38 cellular contexts compared by ENCODE assay signal in genomic region chr11:94024547-94024946, GRCh38. TPM values are rescaled to one million over a fixed set of nuclear protein-coding genes. Genes with fewer than 3 reads are reported as not detected.
"Had no signal": no experiment of that assay in that cellular context is flagged by ENCODE, and none has a peak within 500 bp of the region (broad histone marks: within the 10 kb centered on the region; RNA-seq: fewer than 3 reads in every experiment).

No MANE protein-coding gene starts in this region.

- H3K27me3 Mint-ChIP-seq: activated B cell treated with CpG ODN at 0.5 μM for 24 hours; activated CD4-positive, alpha-beta T cell treated with anti-CD3 and anti-CD28 coated beads, Interleukin-2, amount 10 ng/mL, durations not matched to agents 24 days and 14 days had no signal

- H3K9me3 Mint-ChIP-seq: activated CD4-positive, alpha-beta memory T cell treated with anti-CD3 and anti-CD28 coated beads for 36 hours; activated CD8-positive, alpha-beta T cell treated with anti-CD3 and anti-CD28 coated beads for 36 hours; activated naive CD4-positive, alpha-beta T cell treated with anti-CD3 and anti-CD28 coated beads for 36 hours; activated T-helper 1 cell treated with anti-CD3 and anti-CD28 coated beads, Interleukin-12 subunit alpha, Interleukin-12 subunit beta, Interleukin-2, Interleukin-4 antibody, amounts not matched to agents 30 ng/mL and 10 ng/mL and 1 ng/mL, durations not matched to agents 14 hours and 24 hours and 36 hours; T-helper 2 cell treated with Interferon-gamma antibody and Interleukin-4, amounts not matched to agents 5 μg/mL and 100 μg/mL, for 36 hours had no signal

- H3K4me3 Mint-ChIP-seq: activated B cell treated with CpG ODN at 0.5 μM for 24 hours; activated CD4-positive, alpha-beta memory T cell treated with anti-CD3 and anti-CD28 coated beads for 36 hours; activated CD4-positive, alpha-beta T cell treated with anti-CD3 and anti-CD28 coated beads, Interleukin-2, amount 10 ng/mL, durations not matched to agents 24 days and 14 days; activated CD8-positive, alpha-beta T cell treated with anti-CD3 and anti-CD28 coated beads for 36 hours; activated naive CD4-positive, alpha-beta T cell treated with anti-CD3 and anti-CD28 coated beads for 36 hours; activated naive CD8-positive, alpha-beta T cell treated with anti-CD3 and anti-CD28 coated beads for 36 hours; activated T-cell treated with anti-CD3 and anti-CD28 coated beads, Interleukin-2, amount 50 U/mL, for 4 hours; activated T-cell treated with anti-CD3 and anti-CD28 coated beads, Interleukin-2, amount 50 U/mL, for 72 hours; activated T-helper 1 cell treated with anti-CD3 and anti-CD28 coated beads, Interleukin-12 subunit alpha, Interleukin-12 subunit beta, Interleukin-2, Interleukin-4 antibody, amounts not matched to agents 30 ng/mL and 10 ng/mL and 1 ng/mL, durations not matched to agents 14 hours and 24 hours and 36 hours; activated T-helper 17 cell treated with anti-CD3 and anti-CD28 coated beads, Interleukin-2, amount 50 U/mL, for 72 hours; T-helper 1 cell treated with Interleukin-12 subunit alpha and Interleukin-12 subunit beta and Interleukin-4 antibody, amounts not matched to agents 30 μg/mL and 1 μg/mL, for 36 hours; T-helper 2 cell treated with Interferon-gamma antibody and Interleukin-4, amounts not matched to agents 5 μg/mL and 100 μg/mL, for 36 hours had no signal

- H3K27ac ChIP-seq: adrenal gland, body of pancreas, brain microvascular endothelial cell, breast epithelium, VCaP had no signal

- H3K4me1 Mint-ChIP-seq: activated B cell treated with CpG ODN at 0.5 μM for 24 hours; activated CD4-positive, alpha-beta T cell treated with anti-CD3 and anti-CD28 coated beads, Interleukin-2, amount 10 ng/mL, durations not matched to agents 24 days and 14 days; activated naive CD8-positive, alpha-beta T cell treated with anti-CD3 and anti-CD28 coated beads for 36 hours; activated T-helper 17 cell treated with anti-CD3 and anti-CD28 coated beads, Interleukin-2, amount 50 U/mL, for 72 hours had no signal

- H3K36me3 Mint-ChIP-seq: activated CD4-positive, alpha-beta memory T cell treated with anti-CD3 and anti-CD28 coated beads for 36 hours; activated naive CD4-positive, alpha-beta T cell treated with anti-CD3 and anti-CD28 coated beads, Interleukin-2, amount 50 U/mL, for 72 hours; activated naive CD8-positive, alpha-beta T cell treated with anti-CD3 and anti-CD28 coated beads for 36 hours had no signal

- H3K27ac Mint-ChIP-seq: activated B cell treated with CpG ODN at 0.5 μM for 24 hours; activated CD4-positive, alpha-beta memory T cell treated with anti-CD3 and anti-CD28 coated beads for 36 hours; activated CD4-positive, alpha-beta T cell treated with anti-CD3 and anti-CD28 coated beads, Interleukin-2, amount 10 ng/mL, durations not matched to agents 24 days and 14 days; activated CD8-positive, alpha-beta T cell treated with anti-CD3 and anti-CD28 coated beads for 36 hours; activated naive CD4-positive, alpha-beta T cell treated with anti-CD3 and anti-CD28 coated beads for 36 hours; activated naive CD4-positive, alpha-beta T cell treated with anti-CD3 and anti-CD28 coated beads, Interleukin-2, amount 50 U/mL, for 72 hours; activated naive CD8-positive, alpha-beta T cell treated with anti-CD3 and anti-CD28 coated beads for 36 hours; activated T-cell treated with anti-CD3 and anti-CD28 coated beads, Interleukin-2, amount 50 U/mL, for 72 hours; activated T-helper 1 cell treated with anti-CD3 and anti-CD28 coated beads, Interleukin-12 subunit alpha, Interleukin-12 subunit beta, Interleukin-2, Interleukin-4 antibody, amounts not matched to agents 30 ng/mL and 10 ng/mL and 1 ng/mL, durations not matched to agents 14 hours and 24 hours and 36 hours; activated T-helper 17 cell treated with anti-CD3 and anti-CD28 coated beads, Interleukin-2, amount 50 U/mL, for 72 hours; T-helper 1 cell treated with Interleukin-12 subunit alpha and Interleukin-12 subunit beta and Interleukin-4 antibody, amounts not matched to agents 30 μg/mL and 1 μg/mL, for 36 hours; T-helper 2 cell treated with Interferon-gamma antibody and Interleukin-4, amounts not matched to agents 5 μg/mL and 100 μg/mL, for 36 hours had no signal

- H3K4me3 ChIP-seq: adrenal gland, body of pancreas, breast epithelium had no signal

- H3K9me3 ChIP-seq: adrenal gland, body of pancreas had no signal

- DNase-seq: activated B cell treated with CpG ODN at 0.5 μM for 24 hours; activated CD4-positive, alpha-beta memory T cell treated with anti-CD3 and anti-CD28 coated beads for 36 hours; activated CD4-positive, alpha-beta T cell treated with anti-CD3 and anti-CD28 coated beads for 4 hours; activated CD4-positive, alpha-beta T cell treated with anti-CD3 and anti-CD28 coated beads, Interleukin-2, amount 10 ng/mL, durations not matched to agents 24 days and 14 days; activated CD4-positive, alpha-beta T cell treated with anti-CD3 and anti-CD28 coated beads, Interleukin-2, amount 50 U/mL, for 1 hour; activated CD4-positive, alpha-beta T cell treated with anti-CD3 and anti-CD28 coated beads, Interleukin-2, amount 50 U/mL, for 4 hours; activated CD4-positive, CD25-positive, alpha-beta regulatory T cell treated with anti-CD3 and anti-CD28 coated beads, Interleukin-2, amount 50 U/mL, for 72 hours; activated CD8-positive, alpha-beta memory T cell treated with anti-CD3 and anti-CD28 coated beads, Interleukin-2, amount 50 U/mL, for 4 hours; activated CD8-positive, alpha-beta T cell treated with anti-CD3 and anti-CD28 coated beads for 36 hours; activated effector memory CD4-positive, alpha-beta T cell treated with anti-CD3 and anti-CD28 coated beads, Interleukin-2, amount 50 U/mL, for 16 hours; activated gamma-delta T cell treated with Interleukin-2 at 50 U/mL for 16 hours; activated naive CD4-positive, alpha-beta T cell; activated naive CD4-positive, alpha-beta T cell treated with anti-CD3 and anti-CD28 coated beads for 36 hours; activated naive CD4-positive, alpha-beta T cell treated with anti-CD3 and anti-CD28 coated beads, Interleukin-2, amount 50 U/mL, for 16 hours; activated naive CD8-positive, alpha-beta T cell treated with anti-CD3 and anti-CD28 coated beads for 36 hours; activated T-cell treated with anti-CD3 and anti-CD28 coated beads for 4 hours; activated T-cell treated with anti-CD3 and anti-CD28 coated beads, Interleukin-2, amount 50 U/mL, for 1 hour; activated T-cell treated with anti-CD3 and anti-CD28 coated beads, Interleukin-2, amount 50 U/mL, for 4 hours; activated T-cell treated with anti-CD3 and anti-CD28 coated beads, Interleukin-2, amount 50 U/mL, for 72 hours; adrenal gland; amniotic stem cell; aorta; body of pancreas; brain microvascular endothelial cell; central memory CD4-positive, alpha-beta T cell; T-helper 1 cell; T-helper 2 cell; T-helper 9 cell had no signal

- H3K4me1 ChIP-seq: adrenal gland, body of pancreas, breast epithelium had no signal

- H3K36me3 ChIP-seq: adrenal gland, brain microvascular endothelial cell, breast epithelium had no signal

- H3K27me3 ChIP-seq: adrenal gland, body of pancreas, brain microvascular endothelial cell, breast epithelium had no signal

RNA-seq across cellular contexts. Expression of gene HEPHL1, which starts 3.4 kb away (rescaled TPM):
- total RNA-seq: activated B cell treated with CpG ODN at 0.5 μM for 24 hours; activated CD4-positive, alpha-beta memory T cell treated with anti-CD3 and anti-CD28 coated beads for 36 hours; activated CD4-positive, alpha-beta T cell treated with anti-CD3 and anti-CD28 coated beads, Interleukin-2, amount 10 ng/mL, durations not matched to agents 24 days and 14 days; activated CD8-positive, alpha-beta memory T cell treated with anti-CD3 and anti-CD28 coated beads for 36 hours; activated CD8-positive, alpha-beta T cell treated with anti-CD3 and anti-CD28 coated beads for 36 hours; activated naive CD4-positive, alpha-beta T cell treated with anti-CD3 and anti-CD28 coated beads for 36 hours; activated naive CD4-positive, alpha-beta T cell treated with anti-CD3 and anti-CD28 coated beads, Interleukin-2, amount 50 U/mL, for 72 hours; activated naive CD8-positive, alpha-beta T cell treated with anti-CD3 and anti-CD28 coated beads for 36 hours; activated T-cell treated with anti-CD3 and anti-CD28 coated beads, Interleukin-2, amount 50 U/mL, for 4 hours; activated T-cell treated with anti-CD3 and anti-CD28 coated beads, Interleukin-2, amount 50 U/mL, for 72 hours; activated T-helper 1 cell treated with anti-CD3 and anti-CD28 coated beads, Interleukin-12 subunit alpha, Interleukin-12 subunit beta, Interleukin-2, Interleukin-4 antibody, amounts not matched to agents 30 ng/mL and 10 ng/mL and 1 ng/mL, durations not matched to agents 14 hours and 24 hours and 36 hours; activated T-helper 17 cell treated with anti-CD3 and anti-CD28 coated beads, Interleukin-2, amount 50 U/mL, for 72 hours; adrenal gland; astrocyte; body of pancreas; cardiac septum had no signal
- polyA plus RNA-seq: adrenal gland had no signal
